ENCODE assay signal across 9 cellular contexts in the genomic region with DNA sequence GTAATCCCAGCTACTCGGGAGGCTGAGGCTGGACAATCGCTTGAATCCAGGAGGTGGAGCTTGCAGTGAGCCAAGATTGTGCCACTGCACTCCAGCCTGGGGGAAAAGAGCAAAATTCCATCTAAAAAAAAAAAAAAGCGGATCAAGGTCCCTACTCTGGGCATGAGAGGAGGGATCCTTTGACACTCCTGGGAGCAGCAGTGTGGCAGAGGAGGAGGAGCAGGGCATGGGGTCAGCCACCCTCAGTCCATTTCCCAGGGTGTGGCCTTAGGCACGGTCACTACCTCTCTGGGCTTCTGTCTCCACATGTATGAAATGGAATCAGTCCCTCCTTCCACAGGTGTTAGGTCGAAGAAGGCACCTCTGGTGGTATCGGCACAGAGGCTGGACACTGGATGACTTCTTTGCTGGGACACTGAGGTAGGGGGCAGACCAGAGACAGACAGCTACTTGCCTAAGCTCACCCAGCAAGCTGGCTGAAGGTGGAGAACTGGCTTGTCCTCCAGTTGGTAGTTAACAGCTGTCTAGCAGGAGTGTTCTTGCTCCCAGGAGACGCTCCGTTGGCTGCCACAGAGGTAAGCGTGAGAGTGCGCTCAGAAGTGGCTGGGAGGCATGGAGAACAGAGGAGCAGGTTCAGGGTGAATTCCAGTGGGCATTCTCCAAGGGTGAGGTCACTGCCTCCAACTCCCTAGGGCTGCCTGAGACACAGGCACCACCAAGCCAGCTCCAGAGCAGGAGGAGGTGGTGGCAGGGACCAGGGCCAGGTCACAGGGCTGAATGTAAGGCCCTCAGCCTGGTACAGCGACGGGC. TPM values are rescaled to one million over a fixed set of nuclear protein-coding genes. Genes with fewer than 3 reads are reported as not detected.
A peak's percentile ranks its signal among the peaks of the same experiment; 100 is the strongest.
DNase-seq lines count a peak whose midpoint lies in the region; ATAC-seq and TF ChIP-seq lines count a peak whose summit lies in the region.
"Had no signal": no experiment of that assay in that cellular context is flagged by ENCODE, and none has a peak within 500 bp of the region (broad histone marks: within the 10 kb centered on the region; RNA-seq: fewer than 3 reads in every experiment).

No MANE protein-coding gene starts in this region.

- H4K20me1 ChIP-seq in SK-N-SH (ENCODE audit: insufficient read depth): no peaks in the 10 kb centered on the region

- peaks cover 0 to 36% of the 10 kb centered on the region in 2 experiments; a peak in 3 of 4 replicates for H3K4me1 ChIP-seq in SK-N-SH (ENCODE audit: control insufficient read depth in 1 of 2, insufficient read depth in 2 of 2, low read depth in 1 of 2, low read length in 1 of 2)
- peaks cover 21 to 83% (median 73%) of the 10 kb centered on the region in 9 donors for H3K4me1 ChIP-seq in heart right ventricle
- peaks cover 60 to 63% (median 63%) of the 10 kb centered on the region in 3 donors for H3K4me1 ChIP-seq in skeletal muscle tissue (ENCODE audit: control insufficient read depth in 3 of 3, insufficient read depth in 3 of 3, low read length in 3 of 3)

- H3K4me2 ChIP-seq in SK-N-SH: peak overlapping the region; percentile 65

- TF ChIP-seq EP300 in SK-N-SH (IDR thresholded peaks at IDR 0.05; ENCODE audit: borderline replicate concordance in 1 of 2, low read depth in 1 of 2, low read length in 1 of 2): no peak

- H3K4me3 ChIP-seq in SK-N-SH (ENCODE audit: low read depth in 2 of 2, low read length in 1 of 2) (no peak overlapping the region), heart right ventricle (no peak overlapping the region), skeletal muscle tissue (ENCODE audit: low read length in 3 of 3) (peak overlapping the region in 1 of 3 donors; percentile 35)

- CTCF ChIA-PET in SK-N-SH (lab: Yijun Ruan, JAX): interaction anchor here (1.3 to 16.8 kb wide), 4 partner anchors 9 to 176 kb away, joined by 3 to 329 read pairs (median 5); no protein-coding TSS in a partner anchor

- ATAC-seq in heart right ventricle: peak in 6 of 8 donors; percentile 1 to 41 (median 22)
- ATAC-seq in GM19328 (IDR thresholded peaks at IDR 0.05; ENCODE audit: unreplicated experiment): no peak
- no peak for ATAC-seq in HG03045 (IDR thresholded peaks at IDR 0.05; ENCODE audit: unreplicated experiment)

- peaks cover 6% of the 10 kb centered on the region; the same call in 1 of the 2 replicates for H3K79me2 ChIP-seq in SK-N-SH (ENCODE audit: insufficient read depth)

- H3K27me3 ChIP-seq in SK-N-SH (ENCODE audit: insufficient read depth): no peaks in the 10 kb centered on the region
- no peaks in the 10 kb centered on the region for H3K27me3 ChIP-seq in heart right ventricle
- no peaks in the 10 kb centered on the region for H3K27me3 ChIP-seq in skeletal muscle tissue (ENCODE audit: control insufficient read depth in 3 of 3, insufficient read depth in 3 of 3, low read length in 3 of 3)

- H3K9me3 ChIP-seq in SK-N-SH (no peaks in the 10 kb centered on the region), heart right ventricle (no peaks in the 10 kb centered on the region), skeletal muscle tissue (ENCODE audit: control insufficient read depth in 3 of 3, low read length in 3 of 3) (no peaks in the 10 kb centered on the region)

- H3K9ac ChIP-seq in SK-N-SH (peak overlapping the region; percentile 48), skeletal muscle tissue (ENCODE audit: low read depth in 1 of 3, low read length in 3 of 3) (peak overlapping the region; percentile 54 to 75 (median 69))

- intact Hi-C loops in heart right ventricle (cut with DNase I): loop anchor here in 2 of 10 donors (2.0 to 5.0 kb wide), 2 partner anchors 75 to 137 kb away; a partner anchor contains a TSS

- peaks cover 22% of the 10 kb centered on the region for H3F3A ChIP-seq in SK-N-SH (replicated peaks; ENCODE audit: insufficient read depth)

- H3K27ac ChIP-seq in SK-N-SH (ENCODE audit: low read depth in 2 of 2, low read length in 1 of 2) (peak overlapping the region in 1 of 2 experiments; percentile 54; a peak in 2 of 4 replicates), heart right ventricle (peak overlapping the region; percentile 62 to 97 (median 90)), skeletal muscle tissue (ENCODE audit: low read depth, low read length) (peak overlapping the region; percentile 92)

- WGBS in SK-N-SH (ENCODE audit: low lambda C conversion rate): 75% methylated on average over 4 of the region's 12 CpGs
- WGBS in heart right ventricle, 2 donors: 59 to 63% methylated on average over 12 of the region's 12 CpGs

- no peak for TF ChIP-seq RAD21 in SK-N-SH (IDR thresholded peaks at IDR 0.05; ENCODE audit: low read length)

- TF ChIP-seq CTCF in SK-N-SH (IDR thresholded peaks at IDR 0.05) (no peak), heart right ventricle (IDR thresholded peaks at IDR 0.05) (no peak)

- POLR2A ChIA-PET in SK-N-SH (lab: Yijun Ruan, JAX): no interaction called here

- DNase-seq in H4 (ENCODE audit: low spot score) (peak; percentile 89), SK-N-SH (no peak), heart right ventricle (no peak), middle frontal gyrus (ENCODE audit: extremely low spot score, low spot score) (no peak)
- DNase-seq in stimulated activated naive CD4-positive, alpha-beta T cell (lab: John Stamatoyannopoulos, UW): no peak
- DNase-seq: activated B cell treated with CpG ODN at 0.5 μM for 24 hours had no signal

- no peaks in the 10 kb centered on the region for H3K36me3 ChIP-seq in SK-N-SH (replicated peaks in 1 of 2; ENCODE audit: control insufficient read depth in 1 of 2, insufficient read depth in 2 of 2, low read length in 1 of 2)
- H3K36me3 ChIP-seq in heart right ventricle: peaks cover 0 to 6% (median 0%) of the 10 kb centered on the region in 9 donors
- peaks cover 0 to 3% (median 1%) of the 10 kb centered on the region in 3 donors for H3K36me3 ChIP-seq in skeletal muscle tissue (ENCODE audit: control insufficient read depth in 3 of 3, insufficient read depth in 3 of 3, low read length in 3 of 3)

- no peaks in the 10 kb centered on the region for H3K9me2 ChIP-seq in SK-N-SH

- H2AFZ ChIP-seq in SK-N-SH (ENCODE audit: low read depth): no peak overlapping the region

TF ChIP-seq in SK-N-SH, 30 proteins besides CTCF, POLR2A, EP300 and RAD21 (continues in another document):
- TF ChIP-seq TEAD4 (IDR thresholded peaks at IDR 0.05; ENCODE audit: borderline replicate concordance, insufficient read depth) (peak; percentile 89), ELF1 (IDR thresholded peaks at IDR 0.05) (no peak), TCF12 (IDR thresholded peaks at IDR 0.05) (peak; percentile 71; the same call in 1 of the 2 replicates), RFX5 (IDR thresholded peaks at IDR 0.05; ENCODE audit: low read length) (no peak), NFIC (IDR thresholded peaks at IDR 0.05; ENCODE audit: borderline replicate concordance) (peak; percentile 52; the same call in 1 of the 2 replicates)
- TF ChIP-seq, protein P1, sequence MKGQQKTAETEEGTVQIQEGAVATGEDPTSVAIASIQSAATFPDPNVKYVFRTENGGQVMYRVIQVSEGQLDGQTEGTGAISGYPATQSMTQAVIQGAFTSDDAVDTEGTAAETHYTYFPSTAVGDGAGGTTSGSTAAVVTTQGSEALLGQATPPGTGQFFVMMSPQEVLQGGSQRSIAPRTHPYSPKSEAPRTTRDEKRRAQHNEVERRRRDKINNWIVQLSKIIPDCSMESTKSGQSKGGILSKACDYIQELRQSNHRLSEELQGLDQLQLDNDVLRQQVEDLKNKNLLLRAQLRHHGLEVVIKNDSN (IDR thresholded peaks at IDR 0.05; ENCODE audit: borderline replicate concordance, low read depth): no peak
- TF ChIP-seq, protein P2, sequence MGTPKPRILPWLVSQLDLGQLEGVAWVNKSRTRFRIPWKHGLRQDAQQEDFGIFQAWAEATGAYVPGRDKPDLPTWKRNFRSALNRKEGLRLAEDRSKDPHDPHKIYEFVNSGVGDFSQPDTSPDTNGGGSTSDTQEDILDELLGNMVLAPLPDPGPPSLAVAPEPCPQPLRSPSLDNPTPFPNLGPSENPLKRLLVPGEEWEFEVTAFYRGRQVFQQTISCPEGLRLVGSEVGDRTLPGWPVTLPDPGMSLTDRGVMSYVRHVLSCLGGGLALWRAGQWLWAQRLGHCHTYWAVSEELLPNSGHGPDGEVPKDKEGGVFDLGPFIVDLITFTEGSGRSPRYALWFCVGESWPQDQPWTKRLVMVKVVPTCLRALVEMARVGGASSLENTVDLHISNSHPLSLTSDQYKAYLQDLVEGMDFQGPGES (IDR thresholded peaks at IDR 0.05; ENCODE audit: low read depth, low read length): no peak
- TF ChIP-seq, protein P3, sequence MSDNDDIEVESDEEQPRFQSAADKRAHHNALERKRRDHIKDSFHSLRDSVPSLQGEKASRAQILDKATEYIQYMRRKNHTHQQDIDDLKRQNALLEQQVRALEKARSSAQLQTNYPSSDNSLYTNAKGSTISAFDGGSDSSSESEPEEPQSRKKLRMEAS (IDR thresholded peaks at IDR 0.05; ENCODE audit: low read depth): no peak; the same call in 1 of the 2 replicates
- TF ChIP-seq, protein P4, sequence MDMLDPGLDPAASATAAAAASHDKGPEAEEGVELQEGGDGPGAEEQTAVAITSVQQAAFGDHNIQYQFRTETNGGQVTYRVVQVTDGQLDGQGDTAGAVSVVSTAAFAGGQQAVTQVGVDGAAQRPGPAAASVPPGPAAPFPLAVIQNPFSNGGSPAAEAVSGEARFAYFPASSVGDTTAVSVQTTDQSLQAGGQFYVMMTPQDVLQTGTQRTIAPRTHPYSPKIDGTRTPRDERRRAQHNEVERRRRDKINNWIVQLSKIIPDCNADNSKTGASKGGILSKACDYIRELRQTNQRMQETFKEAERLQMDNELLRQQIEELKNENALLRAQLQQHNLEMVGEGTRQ (IDR thresholded peaks at IDR 0.05; ENCODE audit: borderline replicate concordance, low read depth, low read length): no peak

RNA-seq across cellular contexts. Expression of a gene that starts 19.6 kb away (rescaled TPM):
- total RNA-seq in H4 (2014; rRNA removed; shearing (Covaris generic)): 13.6 and 15.6 TPM in 2 replicates
- 251 and 284 TPM in 2 replicates for polyA plus RNA-seq in SK-N-SH (2012; rRNA removed)
- 212 and 258 TPM in 2 replicates for polyA plus RNA-seq in SK-N-SH (2012; cell fraction: cytosol; rRNA removed)
- polyA plus RNA-seq in SK-N-SH (2012; cell fraction: nucleus; rRNA removed): 151 and 162 TPM in 2 replicates
- total RNA-seq in heart right ventricle: 100 to 1,000 TPM; 107 to 142 (median 122) TPM
- polyA plus RNA-seq in heart right ventricle: 100 to 1,000 TPM; 103 to 155 TPM
- total RNA-seq in skeletal muscle tissue: 19.3 TPM

RNA-seq across cellular contexts. Expression of a gene that starts 45.0 kb away (rescaled TPM):
- 17.8 and 21.6 TPM in 2 replicates for total RNA-seq in H4 (2014; rRNA removed; shearing (Covaris generic))
- polyA plus RNA-seq in SK-N-SH (2012; rRNA removed): 4.3 and 7.9 TPM in 2 replicates
- 4.6 and 6.9 TPM in 2 replicates for polyA plus RNA-seq in SK-N-SH (2012; cell fraction: cytosol; rRNA removed)
- 6.2 and 6.6 TPM in 2 replicates for polyA plus RNA-seq in SK-N-SH (2012; cell fraction: nucleus; rRNA removed)
- total RNA-seq in heart right ventricle: 10 to 100 TPM in 3 of 10 donors, 1 to 10 TPM in 7; 6.3 to 15.7 (median 8.6) TPM
- 1 to 10 TPM; 2.2 to 2.4 TPM for polyA plus RNA-seq in heart right ventricle
- total RNA-seq in skeletal muscle tissue: 14.6 TPM

Comparison
In these comparisons a context has a peak if more than half of its experiments do, and no peak if none do; other contexts are left out.
1. ATAC-seq: peak in heart right ventricle (6 of 8); none in GM19328 (single experiment) and HG03045 (single experiment).